ENCODE assay signal across 16 cellular contexts in the genomic region with DNA sequence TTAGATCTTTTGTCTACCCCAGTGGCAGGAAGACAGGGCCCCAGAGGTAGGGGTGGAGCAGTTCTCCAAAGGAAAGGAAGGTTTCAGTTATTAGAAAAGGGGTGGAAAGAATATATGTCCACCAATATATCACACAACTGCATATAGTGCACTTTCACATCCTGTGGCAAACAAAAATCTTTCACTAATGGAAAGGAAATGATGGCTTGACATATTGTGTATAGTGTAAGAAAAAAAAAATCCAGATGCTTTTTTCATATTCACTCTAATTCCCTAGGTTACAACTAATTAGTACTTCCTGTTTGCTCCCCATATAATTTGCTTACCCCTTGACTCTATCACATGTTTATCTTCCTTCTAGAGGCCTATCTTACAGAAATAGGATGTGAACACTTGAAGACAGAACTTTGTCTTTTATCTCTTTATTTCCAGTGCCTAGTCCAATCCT.
A peak's percentile ranks its signal among the peaks of the same experiment; 100 is the strongest.
DNase-seq lines count a peak whose midpoint lies in the region; ATAC-seq lines count a peak whose summit lies in the region.
"Had no signal": no experiment of that assay in that cellular context is flagged by ENCODE, and none has a peak within 500 bp of the region (broad histone marks: within the 10 kb centered on the region; RNA-seq: fewer than 3 reads in every experiment).

No MANE protein-coding gene starts in this region.

- ATAC-seq in GM18499 (IDR thresholded peaks at IDR 0.05; ENCODE audit: insufficient read depth, unreplicated experiment), result peak; percentile 43
- peak; percentile 57 for ATAC-seq in GM21390 (IDR thresholded peaks at IDR 0.05; ENCODE audit: unreplicated experiment)
- ATAC-seq in HG03354 (IDR thresholded peaks at IDR 0.05; ENCODE audit: poor library complexity, severe bottlenecking, unreplicated experiment), result peak; percentile 73
- no peak for ATAC-seq in HG03520 (IDR thresholded peaks at IDR 0.05; ENCODE audit: unreplicated experiment)
- no peak for ATAC-seq in Right ventricle myocardium inferior
- ATAC-seq: right lobe of liver had no signal

- H3K4me3 Mint-ChIP-seq in dendritic cell treated with granulocyte-macrophage colony-stimulating factor and Interleukin-4, amounts not matched to agents 40 ng/mL and 50 ng/mL, for 4 days, result no peak overlapping the region
- no peak overlapping the region for H3K4me3 Mint-ChIP-seq in activated CD4-positive, alpha-beta memory T cell treated with anti-CD3 and anti-CD28 coated beads, Interleukin-2, amount 10 ng/mL, durations not matched to agents 7 days and 5 days
- H3K4me3 Mint-ChIP-seq: activated T-cell treated with anti-CD3 and anti-CD28 coated beads, Interleukin-2, amount 50 U/mL, for 24 hours had no signal

- CTCF ChIA-PET in activated CD4-positive, alpha-beta memory T cell treated with anti-CD3 and anti-CD28 coated beads, Interleukin-2, amount 10 ng/mL, durations not matched to agents 7 days and 5 days (lab: Charles Lee), result no interaction called here

- peaks cover 6% of the 10 kb centered on the region for H3K36me3 Mint-ChIP-seq in dendritic cell treated with granulocyte-macrophage colony-stimulating factor and Interleukin-4, amounts not matched to agents 40 ng/mL and 50 ng/mL, for 4 days (ENCODE audit: low read depth)
- peaks cover 12% of the 10 kb centered on the region for H3K36me3 Mint-ChIP-seq in activated CD4-positive, alpha-beta memory T cell treated with anti-CD3 and anti-CD28 coated beads, Interleukin-2, amount 10 ng/mL, durations not matched to agents 7 days and 5 days (ENCODE audit: low read depth)

- POLR2A ChIA-PET in activated CD4-positive, alpha-beta memory T cell treated with anti-CD3 and anti-CD28 coated beads, Interleukin-2, amount 10 ng/mL, durations not matched to agents 7 days and 5 days (lab: Charles Lee), result interaction anchor here (0.5 kb wide), 1 partner anchor 14 kb away, joined by 3 read pairs; no protein-coding TSS in a partner anchor

- peaks cover 50% of the 10 kb centered on the region for H3K4me1 Mint-ChIP-seq in dendritic cell treated with granulocyte-macrophage colony-stimulating factor and Interleukin-4, amounts not matched to agents 40 ng/mL and 50 ng/mL, for 4 days (ENCODE audit: low read depth)
- H3K4me1 Mint-ChIP-seq in activated CD4-positive, alpha-beta memory T cell treated with anti-CD3 and anti-CD28 coated beads, Interleukin-2, amount 10 ng/mL, durations not matched to agents 7 days and 5 days, result peaks cover 16% of the 10 kb centered on the region

- DNase-seq in mucosa of gallbladder (ENCODE audit: low spot score) (no peak), Right ventricle myocardium inferior (ENCODE audit: missing footprints) (no peak)
- no peak for DNase-seq in activated CD4-positive, alpha-beta memory T cell treated with anti-CD3 and anti-CD28 coated beads, Interleukin-2, amount 10 ng/mL, durations not matched to agents 7 days and 5 days
- DNase-seq: activated CD4-positive, CD25-positive, alpha-beta regulatory T cell; activated T-cell treated with anti-CD3 and anti-CD28 coated beads, Interleukin-2, amount 50 U/mL, for 24 hours; anterior cingulate cortex; Karpas-422; NCI-H2029 treated with DMSO at 0.1 percent for 48 hours; right lobe of liver; SK-N-SH; substantia nigra had no signal

- intact Hi-C loops in dendritic cell treated with granulocyte-macrophage colony-stimulating factor and Interleukin-4, amounts not matched to agents 40 ng/mL and 50 ng/mL, for 4 days (cut with micrococcal nuclease), result no loop called here
- intact Hi-C loops in Right ventricle myocardium inferior (cut with DNase I), result no loop called here

- H3K27ac Mint-ChIP-seq in dendritic cell treated with granulocyte-macrophage colony-stimulating factor and Interleukin-4, amounts not matched to agents 40 ng/mL and 50 ng/mL, for 4 days, result peak overlapping the region; percentile 77
- no peak overlapping the region for H3K27ac Mint-ChIP-seq in activated CD4-positive, alpha-beta memory T cell treated with anti-CD3 and anti-CD28 coated beads, Interleukin-2, amount 10 ng/mL, durations not matched to agents 7 days and 5 days
- H3K27ac Mint-ChIP-seq: activated T-cell treated with anti-CD3 and anti-CD28 coated beads, Interleukin-2, amount 50 U/mL, for 24 hours had no signal

- peaks cover 4% of the 10 kb centered on the region for H3K9me3 Mint-ChIP-seq in dendritic cell treated with granulocyte-macrophage colony-stimulating factor and Interleukin-4, amounts not matched to agents 40 ng/mL and 50 ng/mL, for 4 days
- H3K9me3 Mint-ChIP-seq in activated CD4-positive, alpha-beta memory T cell treated with anti-CD3 and anti-CD28 coated beads, Interleukin-2, amount 10 ng/mL, durations not matched to agents 7 days and 5 days, result peaks cover 5% of the 10 kb centered on the region
- H3K9me3 Mint-ChIP-seq: activated T-cell treated with anti-CD3 and anti-CD28 coated beads, Interleukin-2, amount 50 U/mL, for 24 hours had no signal

- H3K27me3 Mint-ChIP-seq in dendritic cell treated with granulocyte-macrophage colony-stimulating factor and Interleukin-4, amounts not matched to agents 40 ng/mL and 50 ng/mL, for 4 days, result no peaks in the 10 kb centered on the region
- no peaks in the 10 kb centered on the region for H3K27me3 Mint-ChIP-seq in activated CD4-positive, alpha-beta memory T cell treated with anti-CD3 and anti-CD28 coated beads, Interleukin-2, amount 10 ng/mL, durations not matched to agents 7 days and 5 days
- H3K27me3 Mint-ChIP-seq: activated T-cell treated with anti-CD3 and anti-CD28 coated beads, Interleukin-2, amount 50 U/mL, for 24 hours had no signal

Comparison
In these comparisons a context has a peak if more than half of its experiments do, and no peak if none do; other contexts are left out.
1. ATAC-seq: peak in GM18499 (single experiment), GM21390 (single experiment) and HG03354 (single experiment); none in HG03520 (single experiment) and Right ventricle myocardium inferior (single experiment).